ENCODE assay signal across 2 cellular contexts in genomic region chr9:32220750-32221149, GRCh38.
TF ChIP-seq lines count a peak whose summit lies in the region.

No MANE protein-coding gene starts in this region.

TF ChIP-seq in GM23338, 12 proteins besides CTCF, POLR2A, EP300 and RAD21:
- TF ChIP-seq EZH2 (IDR thresholded peaks at IDR 0.05; ENCODE audit: low read depth, unreplicated experiment) (no peak), EZH2phosphoT487 (IDR thresholded peaks at IDR 0.05; ENCODE audit: unreplicated experiment) (no peak), CREB1 (CRISPR knock-in tag; IDR thresholded peaks at IDR 0.05; ENCODE audit: low read depth) (no peak), JUNB (IDR thresholded peaks at IDR 0.05; ENCODE audit: unreplicated experiment) (no peak), ZNF114 (CRISPR knock-in tag; IDR thresholded peaks at IDR 0.05) (no peak), ZNF331 (CRISPR knock-in tag; IDR thresholded peaks at IDR 0.05; ENCODE audit: low read depth) (no peak), POLR2AphosphoS5 (IDR thresholded peaks at IDR 0.05; ENCODE audit: low read depth) (no peak), STAT1 (IDR thresholded peaks at IDR 0.05; ENCODE audit: unreplicated experiment) (no peak), NANOG (IDR thresholded peaks at IDR 0.05; ENCODE audit: borderline replicate concordance) (no peak)
- TF ChIP-seq, protein P1, sequence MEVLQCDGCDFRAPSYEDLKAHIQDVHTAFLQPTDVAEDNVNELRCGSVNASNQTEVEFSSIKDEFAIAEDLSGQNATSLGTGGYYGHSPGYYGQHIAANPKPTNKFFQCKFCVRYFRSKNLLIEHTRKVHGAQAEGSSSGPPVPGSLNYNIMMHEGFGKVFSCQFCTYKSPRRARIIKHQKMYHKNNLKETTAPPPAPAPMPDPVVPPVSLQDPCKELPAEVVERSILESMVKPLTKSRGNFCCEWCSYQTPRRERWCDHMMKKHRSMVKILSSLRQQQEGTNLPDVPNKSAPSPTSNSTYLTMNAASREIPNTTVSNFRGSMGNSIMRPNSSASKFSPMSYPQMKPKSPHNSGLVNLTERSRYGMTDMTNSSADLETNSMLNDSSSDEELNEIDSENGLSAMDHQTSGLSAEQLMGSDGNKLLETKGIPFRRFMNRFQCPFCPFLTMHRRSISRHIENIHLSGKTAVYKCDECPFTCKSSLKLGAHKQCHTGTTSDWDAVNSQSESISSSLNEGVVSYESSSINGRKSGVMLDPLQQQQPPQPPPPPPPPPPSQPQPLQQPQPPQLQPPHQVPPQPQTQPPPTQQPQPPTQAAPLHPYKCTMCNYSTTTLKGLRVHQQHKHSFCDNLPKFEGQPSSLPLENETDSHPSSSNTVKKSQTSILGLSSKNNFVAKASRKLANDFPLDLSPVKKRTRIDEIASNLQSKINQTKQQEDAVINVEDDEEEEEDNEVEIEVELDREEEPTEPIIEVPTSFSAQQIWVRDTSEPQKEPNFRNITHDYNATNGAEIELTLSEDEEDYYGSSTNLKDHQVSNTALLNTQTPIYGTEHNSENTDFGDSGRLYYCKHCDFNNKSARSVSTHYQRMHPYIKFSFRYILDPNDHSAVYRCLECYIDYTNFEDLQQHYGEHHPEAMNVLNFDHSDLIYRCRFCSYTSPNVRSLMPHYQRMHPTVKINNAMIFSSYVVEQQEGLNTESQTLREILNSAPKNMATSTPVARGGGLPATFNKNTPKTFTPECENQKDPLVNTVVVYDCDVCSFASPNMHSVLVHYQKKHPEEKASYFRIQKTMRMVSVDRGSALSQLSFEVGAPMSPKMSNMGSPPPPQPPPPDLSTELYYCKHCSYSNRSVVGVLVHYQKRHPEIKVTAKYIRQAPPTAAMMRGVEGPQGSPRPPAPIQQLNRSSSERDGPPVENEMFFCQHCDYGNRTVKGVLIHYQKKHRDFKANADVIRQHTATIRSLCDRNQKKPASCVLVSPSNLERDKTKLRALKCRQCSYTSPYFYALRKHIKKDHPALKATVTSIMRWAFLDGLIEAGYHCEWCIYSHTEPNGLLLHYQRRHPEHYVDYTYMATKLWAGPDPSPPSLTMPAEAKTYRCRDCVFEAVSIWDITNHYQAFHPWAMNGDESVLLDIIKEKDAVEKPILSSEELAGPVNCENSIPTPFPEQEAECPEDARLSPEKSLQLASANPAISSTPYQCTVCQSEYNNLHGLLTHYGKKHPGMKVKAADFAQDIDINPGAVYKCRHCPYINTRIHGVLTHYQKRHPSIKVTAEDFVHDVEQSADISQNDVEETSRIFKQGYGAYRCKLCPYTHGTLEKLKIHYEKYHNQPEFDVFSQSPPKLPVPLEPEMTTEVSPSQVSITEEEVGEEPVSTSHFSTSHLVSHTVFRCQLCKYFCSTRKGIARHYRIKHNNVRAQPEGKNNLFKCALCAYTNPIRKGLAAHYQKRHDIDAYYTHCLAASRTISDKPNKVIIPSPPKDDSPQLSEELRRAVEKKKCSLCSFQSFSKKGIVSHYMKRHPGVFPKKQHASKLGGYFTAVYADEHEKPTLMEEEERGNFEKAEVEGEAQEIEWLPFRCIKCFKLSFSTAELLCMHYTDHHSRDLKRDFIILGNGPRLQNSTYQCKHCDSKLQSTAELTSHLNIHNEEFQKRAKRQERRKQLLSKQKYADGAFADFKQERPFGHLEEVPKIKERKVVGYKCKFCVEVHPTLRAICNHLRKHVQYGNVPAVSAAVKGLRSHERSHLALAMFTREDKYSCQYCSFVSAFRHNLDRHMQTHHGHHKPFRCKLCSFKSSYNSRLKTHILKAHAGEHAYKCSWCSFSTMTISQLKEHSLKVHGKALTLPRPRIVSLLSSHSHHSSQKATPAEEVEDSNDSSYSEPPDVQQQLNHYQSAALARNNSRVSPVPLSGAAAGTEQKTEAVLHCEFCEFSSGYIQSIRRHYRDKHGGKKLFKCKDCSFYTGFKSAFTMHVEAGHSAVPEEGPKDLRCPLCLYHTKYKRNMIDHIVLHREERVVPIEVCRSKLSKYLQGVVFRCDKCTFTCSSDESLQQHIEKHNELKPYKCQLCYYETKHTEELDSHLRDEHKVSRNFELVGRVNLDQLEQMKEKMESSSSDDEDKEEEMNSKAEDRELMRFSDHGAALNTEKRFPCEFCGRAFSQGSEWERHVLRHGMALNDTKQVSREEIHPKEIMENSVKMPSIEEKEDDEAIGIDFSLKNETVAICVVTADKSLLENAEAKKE (CRISPR knock-in tag; IDR thresholded peaks at IDR 0.05), result no peak
- TF ChIP-seq, protein P2, sequence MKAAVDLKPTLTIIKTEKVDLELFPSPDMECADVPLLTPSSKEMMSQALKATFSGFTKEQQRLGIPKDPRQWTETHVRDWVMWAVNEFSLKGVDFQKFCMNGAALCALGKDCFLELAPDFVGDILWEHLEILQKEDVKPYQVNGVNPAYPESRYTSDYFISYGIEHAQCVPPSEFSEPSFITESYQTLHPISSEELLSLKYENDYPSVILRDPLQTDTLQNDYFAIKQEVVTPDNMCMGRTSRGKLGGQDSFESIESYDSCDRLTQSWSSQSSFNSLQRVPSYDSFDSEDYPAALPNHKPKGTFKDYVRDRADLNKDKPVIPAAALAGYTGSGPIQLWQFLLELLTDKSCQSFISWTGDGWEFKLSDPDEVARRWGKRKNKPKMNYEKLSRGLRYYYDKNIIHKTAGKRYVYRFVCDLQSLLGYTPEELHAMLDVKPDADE (IDR thresholded peaks at IDR 0.05), result no peak
- TF ChIP-seq, protein P3, sequence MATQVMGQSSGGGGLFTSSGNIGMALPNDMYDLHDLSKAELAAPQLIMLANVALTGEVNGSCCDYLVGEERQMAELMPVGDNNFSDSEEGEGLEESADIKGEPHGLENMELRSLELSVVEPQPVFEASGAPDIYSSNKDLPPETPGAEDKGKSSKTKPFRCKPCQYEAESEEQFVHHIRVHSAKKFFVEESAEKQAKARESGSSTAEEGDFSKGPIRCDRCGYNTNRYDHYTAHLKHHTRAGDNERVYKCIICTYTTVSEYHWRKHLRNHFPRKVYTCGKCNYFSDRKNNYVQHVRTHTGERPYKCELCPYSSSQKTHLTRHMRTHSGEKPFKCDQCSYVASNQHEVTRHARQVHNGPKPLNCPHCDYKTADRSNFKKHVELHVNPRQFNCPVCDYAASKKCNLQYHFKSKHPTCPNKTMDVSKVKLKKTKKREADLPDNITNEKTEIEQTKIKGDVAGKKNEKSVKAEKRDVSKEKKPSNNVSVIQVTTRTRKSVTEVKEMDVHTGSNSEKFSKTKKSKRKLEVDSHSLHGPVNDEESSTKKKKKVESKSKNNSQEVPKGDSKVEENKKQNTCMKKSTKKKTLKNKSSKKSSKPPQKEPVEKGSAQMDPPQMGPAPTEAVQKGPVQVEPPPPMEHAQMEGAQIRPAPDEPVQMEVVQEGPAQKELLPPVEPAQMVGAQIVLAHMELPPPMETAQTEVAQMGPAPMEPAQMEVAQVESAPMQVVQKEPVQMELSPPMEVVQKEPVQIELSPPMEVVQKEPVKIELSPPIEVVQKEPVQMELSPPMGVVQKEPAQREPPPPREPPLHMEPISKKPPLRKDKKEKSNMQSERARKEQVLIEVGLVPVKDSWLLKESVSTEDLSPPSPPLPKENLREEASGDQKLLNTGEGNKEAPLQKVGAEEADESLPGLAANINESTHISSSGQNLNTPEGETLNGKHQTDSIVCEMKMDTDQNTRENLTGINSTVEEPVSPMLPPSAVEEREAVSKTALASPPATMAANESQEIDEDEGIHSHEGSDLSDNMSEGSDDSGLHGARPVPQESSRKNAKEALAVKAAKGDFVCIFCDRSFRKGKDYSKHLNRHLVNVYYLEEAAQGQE (IDR thresholded peaks at IDR 0.05; ENCODE audit: unreplicated experiment), result no peak

TF ChIP-seq in WTC11, 78 proteins besides CTCF, POLR2A, EP300 and RAD21:
- TF ChIP-seq NR3C1 (CRISPR knock-in tag; conservative IDR thresholded peaks at IDR 0.05; ENCODE audit: low read depth) (no peak), RELA (CRISPR knock-in tag; IDR thresholded peaks at IDR 0.05; ENCODE audit: borderline replicate concordance) (no peak), TEAD1 (CRISPR knock-in tag; IDR thresholded peaks at IDR 0.05) (no peak), TP53 (CRISPR knock-in tag; IDR thresholded peaks at IDR 0.05) (no peak), IRF2 (CRISPR knock-in tag; IDR thresholded peaks at IDR 0.05; ENCODE audit: borderline replicate concordance, low read depth) (no peak), EMX1 (CRISPR knock-in tag; IDR thresholded peaks at IDR 0.05) (no peak), E2F4 (CRISPR knock-in tag; IDR thresholded peaks at IDR 0.05; ENCODE audit: borderline replicate concordance, low read depth) (no peak), TEAD4 (CRISPR knock-in tag; IDR thresholded peaks at IDR 0.05) (no peak), ZNF219 (CRISPR knock-in tag; IDR thresholded peaks at IDR 0.05; ENCODE audit: borderline replicate concordance) (no peak), ZMAT4 (CRISPR knock-in tag; IDR thresholded peaks at IDR 0.05) (no peak), IRF1 (CRISPR knock-in tag; IDR thresholded peaks at IDR 0.05) (no peak), MLX (CRISPR knock-in tag; IDR thresholded peaks at IDR 0.05) (no peak), ELF4 (CRISPR knock-in tag; IDR thresholded peaks at IDR 0.05; ENCODE audit: low read depth) (no peak), ZNF138 (CRISPR knock-in tag; conservative IDR thresholded peaks at IDR 0.05) (no peak), CREB1 (CRISPR knock-in tag; IDR thresholded peaks at IDR 0.05) (no peak), NFATC4 (CRISPR knock-in tag; IDR thresholded peaks at IDR 0.05) (no peak)
- TF ChIP-seq, protein P4, sequence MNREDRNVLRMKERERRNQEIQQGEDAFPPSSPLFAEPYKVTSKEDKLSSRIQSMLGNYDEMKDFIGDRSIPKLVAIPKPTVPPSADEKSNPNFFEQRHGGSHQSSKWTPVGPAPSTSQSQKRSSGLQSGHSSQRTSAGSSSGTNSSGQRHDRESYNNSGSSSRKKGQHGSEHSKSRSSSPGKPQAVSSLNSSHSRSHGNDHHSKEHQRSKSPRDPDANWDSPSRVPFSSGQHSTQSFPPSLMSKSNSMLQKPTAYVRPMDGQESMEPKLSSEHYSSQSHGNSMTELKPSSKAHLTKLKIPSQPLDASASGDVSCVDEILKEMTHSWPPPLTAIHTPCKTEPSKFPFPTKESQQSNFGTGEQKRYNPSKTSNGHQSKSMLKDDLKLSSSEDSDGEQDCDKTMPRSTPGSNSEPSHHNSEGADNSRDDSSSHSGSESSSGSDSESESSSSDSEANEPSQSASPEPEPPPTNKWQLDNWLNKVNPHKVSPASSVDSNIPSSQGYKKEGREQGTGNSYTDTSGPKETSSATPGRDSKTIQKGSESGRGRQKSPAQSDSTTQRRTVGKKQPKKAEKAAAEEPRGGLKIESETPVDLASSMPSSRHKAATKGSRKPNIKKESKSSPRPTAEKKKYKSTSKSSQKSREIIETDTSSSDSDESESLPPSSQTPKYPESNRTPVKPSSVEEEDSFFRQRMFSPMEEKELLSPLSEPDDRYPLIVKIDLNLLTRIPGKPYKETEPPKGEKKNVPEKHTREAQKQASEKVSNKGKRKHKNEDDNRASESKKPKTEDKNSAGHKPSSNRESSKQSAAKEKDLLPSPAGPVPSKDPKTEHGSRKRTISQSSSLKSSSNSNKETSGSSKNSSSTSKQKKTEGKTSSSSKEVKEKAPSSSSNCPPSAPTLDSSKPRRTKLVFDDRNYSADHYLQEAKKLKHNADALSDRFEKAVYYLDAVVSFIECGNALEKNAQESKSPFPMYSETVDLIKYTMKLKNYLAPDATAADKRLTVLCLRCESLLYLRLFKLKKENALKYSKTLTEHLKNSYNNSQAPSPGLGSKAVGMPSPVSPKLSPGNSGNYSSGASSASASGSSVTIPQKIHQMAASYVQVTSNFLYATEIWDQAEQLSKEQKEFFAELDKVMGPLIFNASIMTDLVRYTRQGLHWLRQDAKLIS (CRISPR knock-in tag; IDR thresholded peaks at IDR 0.05; ENCODE audit: borderline replicate concordance), result no peak
- TF ChIP-seq, protein P5, sequence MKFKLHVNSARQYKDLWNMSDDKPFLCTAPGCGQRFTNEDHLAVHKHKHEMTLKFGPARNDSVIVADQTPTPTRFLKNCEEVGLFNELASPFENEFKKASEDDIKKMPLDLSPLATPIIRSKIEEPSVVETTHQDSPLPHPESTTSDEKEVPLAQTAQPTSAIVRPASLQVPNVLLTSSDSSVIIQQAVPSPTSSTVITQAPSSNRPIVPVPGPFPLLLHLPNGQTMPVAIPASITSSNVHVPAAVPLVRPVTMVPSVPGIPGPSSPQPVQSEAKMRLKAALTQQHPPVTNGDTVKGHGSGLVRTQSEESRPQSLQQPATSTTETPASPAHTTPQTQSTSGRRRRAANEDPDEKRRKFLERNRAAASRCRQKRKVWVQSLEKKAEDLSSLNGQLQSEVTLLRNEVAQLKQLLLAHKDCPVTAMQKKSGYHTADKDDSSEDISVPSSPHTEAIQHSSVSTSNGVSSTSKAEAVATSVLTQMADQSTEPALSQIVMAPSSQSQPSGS (CRISPR knock-in tag; IDR thresholded peaks at IDR 0.05; ENCODE audit: borderline replicate concordance, low read depth), result no peak
- TF ChIP-seq, protein P6, sequence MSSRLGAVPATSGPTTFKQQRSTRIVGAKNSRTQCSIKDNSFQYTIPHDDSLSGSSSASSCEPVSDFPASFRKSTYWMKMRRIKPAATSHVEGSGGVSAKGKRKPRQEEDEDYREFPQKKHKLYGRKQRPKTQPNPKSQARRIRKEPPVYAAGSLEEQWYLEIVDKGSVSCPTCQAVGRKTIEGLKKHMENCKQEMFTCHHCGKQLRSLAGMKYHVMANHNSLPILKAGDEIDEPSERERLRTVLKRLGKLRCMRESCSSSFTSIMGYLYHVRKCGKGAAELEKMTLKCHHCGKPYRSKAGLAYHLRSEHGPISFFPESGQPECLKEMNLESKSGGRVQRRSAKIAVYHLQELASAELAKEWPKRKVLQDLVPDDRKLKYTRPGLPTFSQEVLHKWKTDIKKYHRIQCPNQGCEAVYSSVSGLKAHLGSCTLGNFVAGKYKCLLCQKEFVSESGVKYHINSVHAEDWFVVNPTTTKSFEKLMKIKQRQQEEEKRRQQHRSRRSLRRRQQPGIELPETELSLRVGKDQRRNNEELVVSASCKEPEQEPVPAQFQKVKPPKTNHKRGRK (CRISPR knock-in tag; IDR thresholded peaks at IDR 0.05; ENCODE audit: borderline replicate concordance), result no peak
